Comparison of ENCODE assay signal across 15 cellular contexts in the genomic region with DNA sequence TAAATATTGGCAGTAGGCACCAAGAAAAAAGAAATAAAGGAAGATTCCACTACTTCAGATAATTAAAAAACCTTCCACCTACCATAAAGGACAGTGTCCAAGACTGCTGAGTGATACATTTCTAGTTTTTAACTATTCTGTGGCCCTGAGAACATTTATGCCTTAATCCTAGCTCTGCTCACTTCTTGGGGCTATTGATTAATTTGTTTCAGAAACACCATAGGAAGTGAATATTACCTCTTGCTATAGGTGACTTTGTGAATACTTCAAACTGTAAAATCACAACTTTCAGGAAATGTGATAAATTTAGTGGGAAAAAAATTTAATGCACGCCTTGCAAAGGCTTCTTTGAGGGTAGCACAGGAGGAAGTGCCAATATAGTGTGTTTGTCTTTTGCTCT. TPM values are rescaled to one million over a fixed set of nuclear protein-coding genes. Genes with fewer than 3 reads are reported as not detected.
DNase-seq lines count a peak whose midpoint lies in the region; ATAC-seq and TF ChIP-seq lines count a peak whose summit lies in the region.
"Had no signal": no experiment of that assay in that cellular context is flagged by ENCODE, and none has a peak within 500 bp of the region (broad histone marks: within the 10 kb centered on the region; RNA-seq: fewer than 3 reads in every experiment).

No MANE protein-coding gene starts in this region.

- peaks cover 36% of the 10 kb centered on the region for H3K79me2 ChIP-seq in Loucy (ENCODE audit: insufficient read depth, low read length)

- H3K4me1 Mint-ChIP-seq in immature natural killer cell, result peaks cover 33 to 53% of the 10 kb centered on the region in 2 donors
- H3K4me1 Mint-ChIP-seq in stimulated activated effector memory CD8-positive, alpha-beta T cell treated with anti-CD3 and anti-CD28 coated beads, Interleukin-12 subunit alpha, Interleukin-12 subunit beta, amount 100 ng/mL, for 72 hours, result peaks cover 31% of the 10 kb centered on the region

- H3K4me3 ChIP-seq in HEK293 (ENCODE audit: low read depth, low read length), result no peak overlapping the region
- no peak overlapping the region for H3K4me3 ChIP-seq in Loucy (ENCODE audit: low read length, poor library complexity, severe bottlenecking)
- H3K4me3 ChIP-seq: BLaER1 treated with 17β-estradiol and CSF1 and Interleukin-3, amounts not matched to agents 10 nM and 100 nM had no signal

- H3K9me3 ChIP-seq in HEK293 (ENCODE audit: control insufficient read depth, insufficient read depth, low read depth, low read length) (no peaks in the 10 kb centered on the region), Loucy (ENCODE audit: insufficient read depth, low read depth, low read length) (no peaks in the 10 kb centered on the region)

- TF ChIP-seq CTCF in HEK293 (tag by site-specific recombination; IDR thresholded peaks at IDR 0.05), result no peak
- TF ChIP-seq CTCF in Loucy (conservative IDR thresholded peaks at IDR 0.05; ENCODE audit: low read length), result no peak

- no peak overlapping the region for H3K27ac ChIP-seq in HEK293 (ENCODE audit: extremely low read depth, low read depth, low read length)
- H3K27ac ChIP-seq: BLaER1 treated with 17β-estradiol and CSF1 and Interleukin-3, amounts not matched to agents 10 nM and 100 nM had no signal

- H3K4me1 ChIP-seq in HEK293 (ENCODE audit: control insufficient read depth, insufficient read depth, low read length) (peaks cover 8% of the 10 kb centered on the region), Loucy (ENCODE audit: insufficient read depth, low read length, poor library complexity, severe bottlenecking) (peaks cover 43% of the 10 kb centered on the region)

- H3K27me3 Mint-ChIP-seq in immature natural killer cell (ENCODE audit: low read depth in 3 of 3), result no peaks in the 10 kb centered on the region
- H3K27me3 Mint-ChIP-seq: B cell, IgD-negative memory B cell had no signal

- H3K27ac Mint-ChIP-seq in immature natural killer cell, result peak overlapping the region in 5 of 6 donors; percentile 71 to 90 (median 80)
- H3K27ac Mint-ChIP-seq in stimulated activated effector memory CD8-positive, alpha-beta T cell treated with anti-CD3 and anti-CD28 coated beads, Interleukin-12 subunit alpha, Interleukin-12 subunit beta, amount 100 ng/mL, for 72 hours, result peak overlapping the region; percentile 26
- H3K27ac Mint-ChIP-seq: B cell; CD8-positive, alpha-beta T cell; H9; IgD-negative memory B cell had no signal

- H3K36me3 ChIP-seq in HEK293 (ENCODE audit: control insufficient read depth in 2 of 2, insufficient read depth in 1 of 2, low read length in 2 of 2), result peaks cover 11 to 33% of the 10 kb centered on the region in 2 experiments; a peak in 2 of 3 replicates
- H3K36me3 ChIP-seq in Loucy (ENCODE audit: insufficient read depth, low read length), result peaks cover 20% of the 10 kb centered on the region

- no peak overlapping the region for H3K4me2 ChIP-seq in Loucy (ENCODE audit: low read depth, low read length, poor library complexity, severe bottlenecking)
- H3K4me2 ChIP-seq: BLaER1 treated with 17β-estradiol and CSF1 and Interleukin-3, amounts not matched to agents 10 nM and 100 nM had no signal

- POLR2A ChIA-PET in HEK293 (lab: Yijun Ruan, JAX), result no interaction called here

- peaks cover 19% of the 10 kb centered on the region; the same call in 1 of the 2 replicates for H3F3A ChIP-seq in Loucy (ENCODE audit: low read depth)

- H3K9ac ChIP-seq in Loucy (ENCODE audit: low read depth, low read length, poor library complexity, severe bottlenecking), result peak overlapping the region; percentile 32
- H3K9ac ChIP-seq: BLaER1 treated with 17β-estradiol and CSF1 and Interleukin-3, amounts not matched to agents 10 nM and 100 nM had no signal

- no peaks in the 10 kb centered on the region for H3K9me2 ChIP-seq in Loucy (replicated peaks; ENCODE audit: low read depth, low read length)

- peaks cover 6% of the 10 kb centered on the region for H4K20me1 ChIP-seq in Loucy (ENCODE audit: insufficient read depth, low read length, poor library complexity, severe bottlenecking)

- H3K36me3 Mint-ChIP-seq in immature natural killer cell, result peaks cover 13 to 25% (median 20%) of the 10 kb centered on the region in 3 donors
- H3K36me3 Mint-ChIP-seq in stimulated activated effector memory CD8-positive, alpha-beta T cell treated with anti-CD3 and anti-CD28 coated beads, Interleukin-12 subunit alpha, Interleukin-12 subunit beta, amount 100 ng/mL, for 72 hours, result peaks cover 46% of the 10 kb centered on the region

- CTCF ChIA-PET in HEK293 (lab: Yijun Ruan, JAX), result interaction anchor here (0.6 to 6.2 kb wide), 8 partner anchors 12 to 454 kb away, joined by 3 to 77 read pairs (median 12); no protein-coding TSS in a partner anchor

- H2AFZ ChIP-seq in Loucy (ENCODE audit: low read length), result no peak overlapping the region

- DNase-seq in immature natural killer cell (no peak), SHP77 treated with DMSO at 0.1 percent for 48 hours (lab: John Stamatoyannopoulos, UW) (no peak)
- DNase-seq in stimulated activated effector memory CD8-positive, alpha-beta T cell treated with anti-CD3 and anti-CD28 coated beads, Interleukin-12 subunit alpha, Interleukin-12 subunit beta, amount 100 ng/mL, for 72 hours (ENCODE audit: low spot score in 2 of 2), result no peak
- DNase-seq: Calu3; CD8-positive, alpha-beta T cell; DMS79 treated with DMSO at 0.1 percent for 48 hours; GF-D8; H9 had no signal

- peak overlapping the region in 1 of 5 donors; percentile 38 for H3K4me3 Mint-ChIP-seq in immature natural killer cell
- H3K4me3 Mint-ChIP-seq in stimulated activated effector memory CD8-positive, alpha-beta T cell treated with anti-CD3 and anti-CD28 coated beads, Interleukin-12 subunit alpha, Interleukin-12 subunit beta, amount 100 ng/mL, for 72 hours, result no peak overlapping the region
- H3K4me3 Mint-ChIP-seq: B cell; CD8-positive, alpha-beta T cell; H9; IgD-negative memory B cell had no signal

- no peaks in the 10 kb centered on the region for H3K9me3 Mint-ChIP-seq in immature natural killer cell
- no peaks in the 10 kb centered on the region for H3K9me3 Mint-ChIP-seq in stimulated activated effector memory CD8-positive, alpha-beta T cell treated with anti-CD3 and anti-CD28 coated beads, Interleukin-12 subunit alpha, Interleukin-12 subunit beta, amount 100 ng/mL, for 72 hours
- H3K9me3 Mint-ChIP-seq: CD8-positive, alpha-beta T cell; IgD-negative memory B cell had no signal

- H3K27me3 ChIP-seq in Loucy (ENCODE audit: insufficient read depth, low read length, poor library complexity, severe bottlenecking), result no peaks in the 10 kb centered on the region
- H3K27me3 ChIP-seq: BLaER1 treated with 17β-estradiol and CSF1 and Interleukin-3, amounts not matched to agents 10 nM and 100 nM had no signal

- ATAC-seq in stimulated activated effector memory CD8-positive, alpha-beta T cell treated with anti-CD3 and anti-CD28 coated beads, Interleukin-12 subunit alpha, Interleukin-12 subunit beta, amount 100 ng/mL, for 72 hours, result no peak
- ATAC-seq in HG03280 (IDR thresholded peaks at IDR 0.05; ENCODE audit: unreplicated experiment), result no peak
- ATAC-seq: CD8-positive, alpha-beta T cell; HepG2 had no signal

TF ChIP-seq in HEK293, 187 proteins besides CTCF, POLR2A, EP300 and RAD21:
- peak; percentile 94 for TF ChIP-seq ZNF214 (tag by site-specific recombination; IDR thresholded peaks at IDR 0.05; ENCODE audit: borderline replicate concordance)
- TF ChIP-seq ZNF138 (tag by site-specific recombination; IDR thresholded peaks at IDR 0.05; ENCODE audit: borderline replicate concordance), result no peak

RNA-seq across cellular contexts. Expression of a gene that starts 35.2 kb away (rescaled TPM):
- polyA plus RNA-seq in immature natural killer cell, result 10 to 100 TPM; 12.9 to 34.1 (median 15.6) TPM

RNA-seq across cellular contexts. Expression of a gene that starts 57.8 kb away (rescaled TPM):
- polyA plus RNA-seq in immature natural killer cell, result 10 to 100 TPM; 44.5 to 60.5 (median 47.6) TPM
